In genomic region chr16:85969591-85969990, GRCh38 we compare ENCODE assay signal across 18 cellular contexts.
DNase-seq lines count a peak whose midpoint lies in the region; ATAC-seq and TF ChIP-seq lines count a peak whose summit lies in the region.
"Had no signal": no experiment of that assay in that cellular context is flagged by ENCODE, and none has a peak within 500 bp of the region (broad histone marks: within the 10 kb centered on the region; RNA-seq: fewer than 3 reads in every experiment).

No MANE protein-coding gene starts in this region.

- peaks cover 2% of the 10 kb centered on the region for H3K36me3 Mint-ChIP-seq in activated CD4-positive, alpha-beta T cell treated with anti-CD3 and anti-CD28 coated beads for 36 hours (ENCODE audit: low read depth)
- H3K36me3 Mint-ChIP-seq in activated CD4-positive, alpha-beta T cell treated with anti-CD3 and anti-CD28 coated beads, Interleukin-2, amount 10 ng/mL, durations not matched to agents 7 days and 5 days (ENCODE audit: low read depth) = no peaks in the 10 kb centered on the region
- H3K36me3 Mint-ChIP-seq in stimulated activated naive CD8-positive, alpha-beta T cell treated with anti-CD3 and anti-CD28 coated beads, Interleukin-15, Interleukin-2, amounts not matched to agents 100 ng/mL and 50 ng/mL, for 24 hours (ENCODE audit: low read depth) = no peaks in the 10 kb centered on the region
- H3K36me3 Mint-ChIP-seq: CD4-positive, alpha-beta memory T cell had no signal

- peaks cover 40% of the 10 kb centered on the region for H3K4me1 Mint-ChIP-seq in activated CD4-positive, alpha-beta T cell treated with anti-CD3 and anti-CD28 coated beads for 36 hours
- H3K4me1 Mint-ChIP-seq in activated CD4-positive, alpha-beta T cell treated with anti-CD3 and anti-CD28 coated beads, Interleukin-2, amount 10 ng/mL, durations not matched to agents 7 days and 5 days = peaks cover 7% of the 10 kb centered on the region
- H3K4me1 Mint-ChIP-seq in stimulated activated naive CD8-positive, alpha-beta T cell treated with anti-CD3 and anti-CD28 coated beads, Interleukin-15, Interleukin-2, amounts not matched to agents 100 ng/mL and 50 ng/mL, for 24 hours (ENCODE audit: low read depth) = peaks cover 61% of the 10 kb centered on the region

- no peaks in the 10 kb centered on the region for H3K27me3 Mint-ChIP-seq in activated CD4-positive, alpha-beta T cell treated with anti-CD3 and anti-CD28 coated beads for 36 hours
- H3K27me3 Mint-ChIP-seq in activated CD4-positive, alpha-beta T cell treated with anti-CD3 and anti-CD28 coated beads, Interleukin-2, amount 10 ng/mL, durations not matched to agents 7 days and 5 days = no peaks in the 10 kb centered on the region
- no peaks in the 10 kb centered on the region for H3K27me3 Mint-ChIP-seq in stimulated activated naive CD8-positive, alpha-beta T cell treated with anti-CD3 and anti-CD28 coated beads, Interleukin-15, Interleukin-2, amounts not matched to agents 100 ng/mL and 50 ng/mL, for 24 hours
- H3K27me3 Mint-ChIP-seq: CD4-positive, alpha-beta memory T cell had no signal

- DNase-seq in activated CD4-positive, alpha-beta T cell treated with anti-CD3 and anti-CD28 coated beads for 36 hours = no peak
- DNase-seq in activated CD4-positive, alpha-beta T cell treated with anti-CD3 and anti-CD28 coated beads, Interleukin-2, amount 10 ng/mL, durations not matched to agents 7 days and 5 days = no peak
- DNase-seq in MV-4-11 (lab: John Stamatoyannopoulos, UW) = peak; percentile 46
- peak; percentile 3 for DNase-seq in fibroblast of villous mesenchyme (ENCODE audit: low read depth)
- no peak for DNase-seq in RKO (ENCODE audit: low spot score)
- DNase-seq in HUDEP-2 (lab: John Stamatoyannopoulos, UW; ENCODE audit: unreplicated experiment in 76 of 76) = no peak
- DNase-seq: activated CD4-positive, alpha-beta T cell treated with anti-CD3 and anti-CD28 coated beads for 4 hours; anterior cingulate cortex; CD4-positive, alpha-beta memory T cell; cortex of kidney; heart right ventricle; MM.1S; NK-92 treated with Interleukin-12 subunit alpha and Interleukin-12 subunit beta, amount 100 ng/mL, for 24 hours; Right ventricle myocardium superior; stimulated activated CD4-positive, alpha-beta T cell treated with anti-CD3 and anti-CD28 coated beads, Interleukin-12 subunit alpha, Interleukin-12 subunit beta, amount 100 ng/mL, for 4 hours had no signal

- ATAC-seq in activated CD4-positive, alpha-beta T cell treated with anti-CD3 and anti-CD28 coated beads for 36 hours = no peak
- ATAC-seq in HG03378 (IDR thresholded peaks at IDR 0.05; ENCODE audit: unreplicated experiment) = no peak
- ATAC-seq: esophagus mucosa, heart right ventricle had no signal

- H3K27ac Mint-ChIP-seq in activated CD4-positive, alpha-beta T cell treated with anti-CD3 and anti-CD28 coated beads for 36 hours = peak overlapping the region; percentile 26
- H3K27ac Mint-ChIP-seq in activated CD4-positive, alpha-beta T cell treated with anti-CD3 and anti-CD28 coated beads, Interleukin-2, amount 10 ng/mL, durations not matched to agents 7 days and 5 days = no peak overlapping the region
- H3K27ac Mint-ChIP-seq in stimulated activated naive CD8-positive, alpha-beta T cell treated with anti-CD3 and anti-CD28 coated beads, Interleukin-15, Interleukin-2, amounts not matched to agents 100 ng/mL and 50 ng/mL, for 24 hours = peak overlapping the region; percentile 83

- no peak overlapping the region for H3K4me3 ChIP-seq in fibroblast of villous mesenchyme (ENCODE audit: low read depth, low read length)
- H3K4me3 ChIP-seq: heart right ventricle had no signal

- intact Hi-C loops in activated CD4-positive, alpha-beta T cell treated with anti-CD3 and anti-CD28 coated beads for 36 hours (cut with DNase I, micrococcal nuclease) = loop anchor here in 1 of 2 experiments (1.0 kb wide), 1 partner anchor 33 kb away; no protein-coding TSS in a partner anchor

- CTCF ChIA-PET in activated CD4-positive, alpha-beta T cell treated with anti-CD3 and anti-CD28 coated beads for 36 hours (lab: Charles Lee) = interaction anchor here (0.6 to 1.7 kb wide), 3 partner anchors 46 to 149 kb away, joined by 3 to 7 read pairs (median 3); no protein-coding TSS in a partner anchor
- CTCF ChIA-PET in activated CD4-positive, alpha-beta T cell treated with anti-CD3 and anti-CD28 coated beads, Interleukin-2, amount 10 ng/mL, durations not matched to agents 7 days and 5 days (lab: Charles Lee) = no interaction called here

- no peak overlapping the region for H3K4me3 Mint-ChIP-seq in activated CD4-positive, alpha-beta T cell treated with anti-CD3 and anti-CD28 coated beads for 36 hours
- H3K4me3 Mint-ChIP-seq in activated CD4-positive, alpha-beta T cell treated with anti-CD3 and anti-CD28 coated beads, Interleukin-2, amount 10 ng/mL, durations not matched to agents 7 days and 5 days = no peak overlapping the region
- H3K4me3 Mint-ChIP-seq in stimulated activated naive CD8-positive, alpha-beta T cell treated with anti-CD3 and anti-CD28 coated beads, Interleukin-15, Interleukin-2, amounts not matched to agents 100 ng/mL and 50 ng/mL, for 24 hours = peak overlapping the region; percentile 63
- H3K4me3 Mint-ChIP-seq: CD4-positive, alpha-beta memory T cell had no signal

- no peak for TF ChIP-seq CTCF in fibroblast of villous mesenchyme (IDR thresholded peaks at IDR 0.05; ENCODE audit: insufficient read depth, low read depth, low read length)

- POLR2A ChIA-PET in activated CD4-positive, alpha-beta T cell treated with anti-CD3 and anti-CD28 coated beads for 36 hours (lab: Charles Lee) = interaction anchor here (0.6 to 1.1 kb wide), 2 partner anchors 22 to 23 kb away, joined by 3 to 6 read pairs; no protein-coding TSS in a partner anchor
- POLR2A ChIA-PET in activated CD4-positive, alpha-beta T cell treated with anti-CD3 and anti-CD28 coated beads, Interleukin-2, amount 10 ng/mL, durations not matched to agents 7 days and 5 days (lab: Charles Lee) = no interaction called here

- H3K9me3 Mint-ChIP-seq in activated CD4-positive, alpha-beta T cell treated with anti-CD3 and anti-CD28 coated beads for 36 hours (ENCODE audit: low read depth) = no peaks in the 10 kb centered on the region
- H3K9me3 Mint-ChIP-seq in activated CD4-positive, alpha-beta T cell treated with anti-CD3 and anti-CD28 coated beads, Interleukin-2, amount 10 ng/mL, durations not matched to agents 7 days and 5 days = peaks cover 10% of the 10 kb centered on the region
- H3K9me3 Mint-ChIP-seq in stimulated activated naive CD8-positive, alpha-beta T cell treated with anti-CD3 and anti-CD28 coated beads, Interleukin-15, Interleukin-2, amounts not matched to agents 100 ng/mL and 50 ng/mL, for 24 hours = peaks cover 10% of the 10 kb centered on the region

Comparison
In these comparisons a context has a peak if more than half of its experiments do, and no peak if none do; other contexts are left out.
1. DNase-seq: peak in MV-4-11 (single experiment) and fibroblast of villous mesenchyme (single experiment); none in activated CD4-positive, alpha-beta T cell treated with anti-CD3 and anti-CD28 coated beads for 36 hours (single experiment), activated CD4-positive, alpha-beta T cell treated with anti-CD3 and anti-CD28 coated beads, Interleukin-2, amount 10 ng/mL, durations not matched to agents 7 days and 5 days (single experiment), RKO (single experiment) and HUDEP-2 (0 of 76).